In the genomic region with DNA sequence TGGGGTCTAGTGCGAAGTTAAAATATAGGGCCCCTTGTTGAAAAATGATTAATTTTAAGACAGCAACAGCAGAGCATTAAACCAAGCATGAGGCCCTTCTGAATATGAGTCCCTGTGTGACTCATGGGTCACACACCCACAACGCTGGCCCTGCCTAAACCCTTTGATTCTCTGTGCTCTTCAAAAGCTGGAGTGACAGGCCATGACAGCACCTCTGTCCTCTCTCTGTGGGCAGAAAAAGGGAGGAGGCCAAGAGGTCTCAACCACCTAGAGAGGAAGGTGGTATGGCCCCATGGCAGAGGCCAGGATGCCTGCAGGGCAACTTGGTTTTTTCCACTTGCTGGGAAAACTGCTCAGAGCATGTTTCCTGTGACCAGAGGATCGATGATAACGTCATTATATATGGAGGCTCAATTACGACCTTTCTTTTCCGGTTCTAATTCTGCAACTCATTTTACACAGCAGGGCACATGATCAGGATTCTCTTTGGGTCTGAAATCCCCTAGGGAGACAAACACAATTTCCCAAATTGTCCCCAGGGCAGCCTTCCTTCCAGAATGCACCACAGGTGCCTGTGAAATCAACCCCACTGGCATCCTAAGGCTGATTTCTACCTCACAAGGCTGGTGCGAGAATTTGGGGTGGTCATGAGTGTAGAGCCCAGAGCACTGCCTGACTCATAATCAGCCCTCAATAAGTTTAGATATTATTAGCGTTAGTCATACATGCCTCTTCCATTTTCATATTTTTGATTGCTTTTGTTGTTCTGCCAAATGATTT, we compare ENCODE assay signal across 9 cellular contexts.
DNase-seq lines count a peak whose midpoint lies in the region; ATAC-seq, FAIRE-seq and TF ChIP-seq lines count a peak whose summit lies in the region.
"Had no signal": no experiment of that assay in that cellular context is flagged by ENCODE, and none has a peak within 500 bp of the region (broad histone marks: within the 10 kb centered on the region; RNA-seq: fewer than 3 reads in every experiment).

No MANE protein-coding gene starts in this region.

- H3K4me1 ChIP-seq in astrocyte (ENCODE audit: insufficient read depth, low read length) (peaks cover 15% of the 10 kb centered on the region), smooth muscle cell (ENCODE audit: low read depth) (peaks cover 6% of the 10 kb centered on the region)

- H3K36me3 Mint-ChIP-seq in astrocyte (ENCODE audit: low read depth, unreplicated experiment): no peaks in the 10 kb centered on the region

- no peak for ATAC-seq in GM19324 (IDR thresholded peaks at IDR 0.05; ENCODE audit: low FRiP score, unreplicated experiment)
- no peak for ATAC-seq in HG03342 (IDR thresholded peaks at IDR 0.05; ENCODE audit: unreplicated experiment)

- no peak for FAIRE-seq in astrocyte (lab: Jason Lieb, UNC)

- no peaks in the 10 kb centered on the region for H3K27me3 Mint-ChIP-seq in astrocyte (ENCODE audit: low read depth, unreplicated experiment)

- H3K27me3 ChIP-seq in GM06990 (replicated peaks; ENCODE audit: control insufficient read depth, insufficient read depth, low read length) (no peaks in the 10 kb centered on the region), astrocyte (ENCODE audit: insufficient read depth, low read length) (no peaks in the 10 kb centered on the region), smooth muscle cell (ENCODE audit: low read depth) (no peaks in the 10 kb centered on the region)

- no peaks in the 10 kb centered on the region for H3F3A ChIP-seq in smooth muscle cell (ENCODE audit: low read depth)

- DNase-seq in GM06990 (ENCODE audit: extremely low read depth, insufficient read length) (peak; percentile 30), LoVo (ENCODE audit: low spot score) (peak; percentile 64), astrocyte (ENCODE audit: low read depth) (no peak), smooth muscle cell (lab: John Stamatoyannopoulos, UW; ENCODE audit: unreplicated experiment) (no peak), HuH-7 (ENCODE audit: low spot score) (no peak), DMS114 treated with DMSO at 0.1 percent for 48 hours (lab: John Stamatoyannopoulos, UW; ENCODE audit: unreplicated experiment) (no peak)
- DNase-seq: erythroblast had no signal

- H4K20me1 ChIP-seq in astrocyte (ENCODE audit: insufficient read depth, low read length) (no peaks in the 10 kb centered on the region), smooth muscle cell (ENCODE audit: low read depth) (no peaks in the 10 kb centered on the region)

- peaks cover 38% of the 10 kb centered on the region for H3K4me1 Mint-ChIP-seq in astrocyte (ENCODE audit: low read depth, unreplicated experiment)

- H3K9me3 Mint-ChIP-seq in astrocyte (ENCODE audit: unreplicated experiment): no peaks in the 10 kb centered on the region

- WGBS in smooth muscle cell (ENCODE audit: low lambda C conversion rate): 63% methylated on average over 8 of the region's 8 CpGs

- no peak overlapping the region for H2AFZ ChIP-seq in astrocyte (ENCODE audit: low read depth, low read length)
- no peak overlapping the region for H2AFZ ChIP-seq in smooth muscle cell (ENCODE audit: low read depth)

- no peak overlapping the region for H3K9ac ChIP-seq in astrocyte (ENCODE audit: low read length)
- peak overlapping the region; percentile 39 for H3K9ac ChIP-seq in smooth muscle cell (ENCODE audit: low read depth)

- no peak overlapping the region for H3K4me3 Mint-ChIP-seq in astrocyte (ENCODE audit: unreplicated experiment)

- H3K4me2 ChIP-seq in astrocyte (ENCODE audit: low read length): peak overlapping the region; percentile 35
- H3K4me2 ChIP-seq in smooth muscle cell: no peak overlapping the region

- peak overlapping the region; percentile 54 for H3K27ac Mint-ChIP-seq in astrocyte (ENCODE audit: unreplicated experiment)

- H3K36me3 ChIP-seq in GM06990 (ENCODE audit: control insufficient read depth, insufficient read depth, low read length): no peaks in the 10 kb centered on the region
- no peaks in the 10 kb centered on the region for H3K36me3 ChIP-seq in astrocyte (ENCODE audit: insufficient read depth, low read length)
- H3K36me3 ChIP-seq in smooth muscle cell (ENCODE audit: low read depth): no peaks in the 10 kb centered on the region

- H3K4me3 ChIP-seq in GM06990 (replicated peaks; ENCODE audit: low read depth, low read length) (no peak overlapping the region), astrocyte (ENCODE audit: insufficient read depth, low read depth, low read length) (no peak overlapping the region), smooth muscle cell (no peak overlapping the region)

- H3K27ac ChIP-seq in astrocyte (ENCODE audit: low read depth, low read length) (peak overlapping the region; percentile 32), smooth muscle cell (ENCODE audit: low read depth) (peak overlapping the region; percentile 77)

- H3K79me2 ChIP-seq in astrocyte (ENCODE audit: insufficient read depth, low read length) (no peaks in the 10 kb centered on the region), smooth muscle cell (ENCODE audit: low read depth) (no peaks in the 10 kb centered on the region)

- TF ChIP-seq CTCF in GM06990 (IDR thresholded peaks at IDR 0.05; ENCODE audit: insufficient read depth, low read length, poor library complexity, severe bottlenecking) (no peak), astrocyte (IDR thresholded peaks at IDR 0.05; ENCODE audit: insufficient read depth, low read depth, low read length) (no peak), smooth muscle cell (IDR thresholded peaks at IDR 0.05; ENCODE audit: borderline replicate concordance, insufficient read depth, poor library complexity, severe bottlenecking) (no peak)

- no peaks in the 10 kb centered on the region for H3K9me3 ChIP-seq in astrocyte (ENCODE audit: insufficient read depth, low read depth, low read length)
- no peaks in the 10 kb centered on the region for H3K9me3 ChIP-seq in smooth muscle cell (replicated peaks; ENCODE audit: low read depth)

Comparison
In these comparisons a context has a peak if more than half of its experiments do, and no peak if none do; other contexts are left out.
1. DNase-seq: peak in GM06990 (single experiment) and LoVo (single experiment); none in astrocyte (single experiment), smooth muscle cell (single experiment), HuH-7 (single experiment) and DMS114 treated with DMSO at 0.1 percent for 48 hours (single experiment).